8 cellular contexts compared by ENCODE assay signal in the genomic region with DNA sequence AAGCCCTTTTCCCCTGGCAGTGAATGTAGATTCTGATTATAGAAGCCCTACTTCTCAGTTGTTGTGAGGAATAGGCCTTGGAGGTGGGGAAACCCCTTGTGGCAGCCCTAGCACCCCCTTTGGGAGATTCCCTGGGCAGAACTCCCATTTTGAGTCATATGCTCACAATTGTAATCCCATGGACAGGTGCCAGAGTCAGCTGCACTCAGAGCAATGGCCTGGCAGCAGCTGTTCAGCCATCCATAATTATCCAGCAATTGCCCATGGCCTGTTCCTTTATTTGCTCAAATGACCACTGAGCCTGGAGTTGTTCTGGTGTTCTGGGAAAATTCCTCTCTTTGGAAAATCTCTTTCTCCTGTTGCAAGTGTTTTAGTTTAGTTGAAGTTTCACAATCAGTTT.
DNase-seq lines count a peak whose midpoint lies in the region; ATAC-seq, FAIRE-seq and TF ChIP-seq lines count a peak whose summit lies in the region.

No MANE protein-coding gene starts in this region.

- no peak overlapping the region for H3K4me2 ChIP-seq in GM23248 (ENCODE audit: unreplicated experiment)
- H3K4me2 ChIP-seq in H1 (ENCODE audit: insufficient read depth in 1 of 2, low read depth in 2 of 2, low read length in 2 of 2) = no peak overlapping the region

- in situ Hi-C loops in GM23248 (cut with MboI) = no loop called here

- TF ChIP-seq RAD21 in H1 (IDR thresholded peaks at IDR 0.05 in 1 of 2, conservative IDR thresholded peaks at IDR 0.05 in 1 of 2; ENCODE audit: low read depth in 2 of 2, low read length in 2 of 2) = no peak

- H3K56ac ChIP-seq in H1 (replicated peaks; ENCODE audit: insufficient read length, low read depth, low read length) = no peak overlapping the region

- H2AFZ ChIP-seq in GM23248 = no peak overlapping the region
- no peak overlapping the region for H2AFZ ChIP-seq in H1 (ENCODE audit: low read length)

- no peak overlapping the region for H3K23ac ChIP-seq in H1 (ENCODE audit: insufficient read length)

- no peak for ATAC-seq in GM18867 (IDR thresholded peaks at IDR 0.05; ENCODE audit: unreplicated experiment)

- H3K4me1 ChIP-seq in GM23248 (ENCODE audit: insufficient read depth) = peaks cover 19% of the 10 kb centered on the region
- H3K4me1 ChIP-seq in H1 (replicated peaks in 1 of 4; ENCODE audit: control insufficient read depth in 3 of 4, insufficient read depth in 4 of 4, low read length in 3 of 4) = no peaks in the 10 kb centered on the region

- no peaks in the 10 kb centered on the region for H3K79me1 ChIP-seq in H1 (ENCODE audit: low read depth, low read length)

- no peak overlapping the region for H3K4ac ChIP-seq in H1 (replicated peaks; ENCODE audit: insufficient read length, low read depth, low read length)

- H2BK12ac ChIP-seq in H1 (ENCODE audit: low read depth, low read length) = no peak overlapping the region

- no peak overlapping the region for H2BK20ac ChIP-seq in H1 (ENCODE audit: low read length)

- H4K20me1 ChIP-seq in GM23248 (ENCODE audit: insufficient read depth) (no peaks in the 10 kb centered on the region), H1 (replicated peaks in 1 of 2; ENCODE audit: control insufficient read depth in 1 of 2, insufficient read depth in 2 of 2, low read length in 2 of 2) (peaks cover 0 to 1% of the 10 kb centered on the region in 2 experiments)

- no peak overlapping the region for H3K14ac ChIP-seq in H1 (ENCODE audit: insufficient read length)

- H2BK120ac ChIP-seq in H1 (replicated peaks; ENCODE audit: low read depth, low read length) = no peak overlapping the region

- H3K79me2 ChIP-seq in GM23248 (ENCODE audit: insufficient read depth) (no peaks in the 10 kb centered on the region), H1 (ENCODE audit: control insufficient read depth in 1 of 2, insufficient read depth in 2 of 2, low read length in 2 of 2) (no peaks in the 10 kb centered on the region)

- no peak overlapping the region for H3K18ac ChIP-seq in H1 (ENCODE audit: extremely low read depth, low read length)

- DNase-seq in GM23248 = peak; percentile 87
- peak; percentile 83 to 91 for DNase-seq in NCI-H524 (lab: John Stamatoyannopoulos, UW)
- no peak for DNase-seq in H1 (ENCODE audit: low read depth in 1 of 2, low spot score in 2 of 2)
- DNase-seq in mucosa of gallbladder (ENCODE audit: low spot score) = peak; percentile 56
- DNase-seq in UCSD-AML1 (lab: John Stamatoyannopoulos, UW; ENCODE audit: unreplicated experiment) = no peak
- no peak for DNase-seq in epidermal melanocyte (ENCODE audit: insufficient read length, low spot score)
- no peak for DNase-seq in HuH-7.5 (ENCODE audit: low spot score)

- H3K9ac ChIP-seq in GM23248 = no peak overlapping the region
- H3K9ac ChIP-seq in H1 (replicated peaks in 1 of 4; ENCODE audit: extremely low read depth in 1 of 4, low read depth in 3 of 4, low read length in 3 of 4) = no peak overlapping the region

- no peak overlapping the region for H2AK5ac ChIP-seq in H1 (ENCODE audit: low read depth, low read length)

- peaks cover 9% of the 10 kb centered on the region; the same call in 1 of the 2 replicates for H3F3A ChIP-seq in GM23248 (ENCODE audit: insufficient read depth)

- H3K27ac ChIP-seq in GM23248 = no peak overlapping the region
- H3K27ac ChIP-seq in H1 (ENCODE audit: low read depth, low read length) = no peak overlapping the region

- H3K9me3 ChIP-seq in GM23248 (ENCODE audit: low read depth) (no peaks in the 10 kb centered on the region), H1 (ENCODE audit: insufficient read depth in 2 of 2, low read depth in 1 of 2, low read length in 1 of 2) (no peaks in the 10 kb centered on the region)

- H4K8ac ChIP-seq in H1 (ENCODE audit: extremely low read depth, insufficient read depth, low read length) = no peak overlapping the region

- FAIRE-seq in H1 (lab: Jason Lieb, UNC) = peak; percentile 13

- CTCF ChIA-PET in H1 (lab: Charles Lee; ENCODE audit: partially characterized antibody) = interaction anchor here (0.9 kb wide), 1 partner anchor 58 kb away, joined by 3 read pairs; no protein-coding TSS in a partner anchor

- H3K27me3 ChIP-seq in GM23248 (replicated peaks; ENCODE audit: insufficient read depth) (no peaks in the 10 kb centered on the region), H1 (replicated peaks in 1 of 4; ENCODE audit: control insufficient read depth in 3 of 4, extremely low read depth in 1 of 4, insufficient read depth in 3 of 4, low read length in 3 of 4) (no peaks in the 10 kb centered on the region)

- POLR2A ChIA-PET in H1 (lab: Charles Lee; ENCODE audit: partially characterized antibody) = no interaction called here

- TF ChIP-seq CTCF in H1 (IDR thresholded peaks at IDR 0.05; ENCODE audit: control extremely low read depth in 1 of 3, insufficient read depth in 1 of 3, low read depth in 1 of 3, low read length in 3 of 3) = no peak

- H3K4me3 ChIP-seq in GM23248 = no peak overlapping the region
- no peak overlapping the region for H3K4me3 ChIP-seq in H1 (ENCODE audit: extremely low read depth in 1 of 4, insufficient read depth in 2 of 4, low read depth in 3 of 4, low read length in 4 of 4)

- H3K23me2 ChIP-seq in H1 (ENCODE audit: low read depth, low read length) = no peaks in the 10 kb centered on the region

- H3K36me3 ChIP-seq in GM23248 (ENCODE audit: low read depth) (no peaks in the 10 kb centered on the region), H1 (ENCODE audit: control insufficient read depth in 2 of 4, insufficient read depth in 4 of 4, low read length in 3 of 4) (no peaks in the 10 kb centered on the region)

- no peak overlapping the region for H4K5ac ChIP-seq in H1 (ENCODE audit: insufficient read length, low read depth, low read length)

- no peak for TF ChIP-seq POLR2A in H1 (IDR thresholded peaks at IDR 0.05; ENCODE audit: control extremely low read depth in 1 of 2, low read depth in 2 of 2, low read length in 2 of 2)

- TF ChIP-seq EP300 in H1 (IDR thresholded peaks at IDR 0.05; ENCODE audit: borderline replicate concordance in 1 of 2, low read depth in 2 of 2, low read length in 2 of 2) = no peak

- H2BK15ac ChIP-seq in H1 (ENCODE audit: low read length) = no peak overlapping the region

- H3K9me2 ChIP-seq in GM23248 (ENCODE audit: insufficient read depth) = no peaks in the 10 kb centered on the region

- H2BK5ac ChIP-seq in H1 (ENCODE audit: low read depth, low read length) = no peak overlapping the region

- no peak overlapping the region for H4K91ac ChIP-seq in H1 (replicated peaks; ENCODE audit: insufficient read length, low read length)

TF ChIP-seq in H1, 55 proteins besides CTCF, POLR2A, EP300 and RAD21 (continues in another document):
- TF ChIP-seq PHF8 (conservative IDR thresholded peaks at IDR 0.05; ENCODE audit: low read depth, low read length) (no peak), CBX8 (IDR thresholded peaks at IDR 0.05; ENCODE audit: borderline replicate concordance, low read depth, low read length) (no peak), KDM1A (IDR thresholded peaks at IDR 0.05; ENCODE audit: borderline replicate concordance, low read length) (no peak), TEAD4 (IDR thresholded peaks at IDR 0.05; ENCODE audit: low read depth, low read length) (no peak), RNF2 (IDR thresholded peaks at IDR 0.05; ENCODE audit: borderline replicate concordance, low read depth, low read length, missing control alignments, poor library complexity, severe bottlenecking) (no peak), MAFK (IDR thresholded peaks at IDR 0.05; ENCODE audit: low read depth, low read length) (no peak)
- TF ChIP-seq, protein P1, sequence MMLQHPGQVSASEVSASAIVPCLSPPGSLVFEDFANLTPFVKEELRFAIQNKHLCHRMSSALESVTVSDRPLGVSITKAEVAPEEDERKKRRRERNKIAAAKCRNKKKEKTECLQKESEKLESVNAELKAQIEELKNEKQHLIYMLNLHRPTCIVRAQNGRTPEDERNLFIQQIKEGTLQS (IDR thresholded peaks at IDR 0.05; ENCODE audit: insufficient read depth, low read depth, low read length) = no peak
- TF ChIP-seq, protein P2, sequence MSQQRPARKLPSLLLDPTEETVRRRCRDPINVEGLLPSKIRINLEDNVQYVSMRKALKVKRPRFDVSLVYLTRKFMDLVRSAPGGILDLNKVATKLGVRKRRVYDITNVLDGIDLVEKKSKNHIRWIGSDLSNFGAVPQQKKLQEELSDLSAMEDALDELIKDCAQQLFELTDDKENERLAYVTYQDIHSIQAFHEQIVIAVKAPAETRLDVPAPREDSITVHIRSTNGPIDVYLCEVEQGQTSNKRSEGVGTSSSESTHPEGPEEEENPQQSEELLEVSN (IDR thresholded peaks at IDR 0.05) = no peak

Comparison
In these comparisons a context has a peak if more than half of its experiments do, and no peak if none do; other contexts are left out.
1. DNase-seq: peak in GM23248 (single experiment), NCI-H524 (2 of 2) and mucosa of gallbladder (single experiment); none in H1 (0 of 2), UCSD-AML1 (single experiment), epidermal melanocyte (single experiment) and HuH-7.5 (single experiment).